Comparison of ENCODE assay signal across 9 cellular contexts in genomic region chr10:121596668-121597503, GRCh38. TPM values are rescaled to one million over a fixed set of nuclear protein-coding genes. Genes with fewer than 3 reads are reported as not detected.
DNase-seq lines count a peak whose midpoint lies in the region; ATAC-seq and TF ChIP-seq lines count a peak whose summit lies in the region.
"Had no signal": no experiment of that assay in that cellular context is flagged by ENCODE, and none has a peak within 500 bp of the region (broad histone marks: within the 10 kb centered on the region; RNA-seq: fewer than 3 reads in every experiment).

No MANE protein-coding gene starts in this region.

- TF ChIP-seq CTCF in astrocyte of the cerebellum (IDR thresholded peaks at IDR 0.05; ENCODE audit: low read depth, low read length, missing control alignments) (peak; percentile 39), PC-9 (conservative IDR thresholded peaks at IDR 0.05) (no peak)

- H3K4me1 ChIP-seq in PC-9 (replicated peaks; ENCODE audit: insufficient read depth) = no peaks in the 10 kb centered on the region

- H3K4me3 ChIP-seq in astrocyte of the cerebellum (ENCODE audit: low read depth, low read length) = peak overlapping the region; percentile 60
- H3K4me3 ChIP-seq in PC-9 = no peak overlapping the region

- H3K27ac Mint-ChIP-seq in stimulated activated effector memory CD8-positive, alpha-beta T cell treated with anti-CD3 and anti-CD28 coated beads, Interleukin-12 subunit alpha, Interleukin-12 subunit beta, amount 100 ng/mL, for 72 hours = no peak overlapping the region
- H3K27ac Mint-ChIP-seq: naive B cell had no signal

- no peaks in the 10 kb centered on the region for H3K9me2 ChIP-seq in PC-9 (ENCODE audit: insufficient read depth)

- H3K4me1 Mint-ChIP-seq in stimulated activated effector memory CD8-positive, alpha-beta T cell treated with anti-CD3 and anti-CD28 coated beads, Interleukin-12 subunit alpha, Interleukin-12 subunit beta, amount 100 ng/mL, for 72 hours = peaks cover 6% of the 10 kb centered on the region

- DNase-seq in NCI-H1105 treated with DMSO at 0.1 percent for 48 hours (lab: John Stamatoyannopoulos, UW) = peak; percentile 38
- no peak for DNase-seq in NCI-H1105 (lab: John Stamatoyannopoulos, UW)
- no peak for DNase-seq in astrocyte of the cerebellum (ENCODE audit: low read depth)
- peak; percentile 79 for DNase-seq in islet precursor cell
- DNase-seq in stimulated activated effector memory CD8-positive, alpha-beta T cell treated with anti-CD3 and anti-CD28 coated beads, Interleukin-12 subunit alpha, Interleukin-12 subunit beta, amount 100 ng/mL, for 72 hours (ENCODE audit: low spot score in 2 of 2) = no peak
- no peak for DNase-seq in activated CD8-positive, alpha-beta memory T cell treated with anti-CD3 and anti-CD28 coated beads, Interleukin-2, amount 50 U/mL, for 4 hours
- no peak for DNase-seq in PC-9
- DNase-seq: naive B cell had no signal

- no peaks in the 10 kb centered on the region for H4K20me1 ChIP-seq in PC-9 (ENCODE audit: insufficient read depth)

- peaks cover 38% of the 10 kb centered on the region for H3K27me3 ChIP-seq in PC-9 (ENCODE audit: insufficient read depth, low read depth)

- H3K36me3 Mint-ChIP-seq in stimulated activated effector memory CD8-positive, alpha-beta T cell treated with anti-CD3 and anti-CD28 coated beads, Interleukin-12 subunit alpha, Interleukin-12 subunit beta, amount 100 ng/mL, for 72 hours = no peaks in the 10 kb centered on the region

- no peaks in the 10 kb centered on the region for H3F3A ChIP-seq in PC-9 (ENCODE audit: insufficient read depth, low read depth)

- no peak overlapping the region for H3K4me2 ChIP-seq in PC-9

- in situ Hi-C loops in astrocyte of the cerebellum (cut with HindIII; ENCODE audit: low sequenced_read_pairs) = no loop called here

- no peaks in the 10 kb centered on the region for H3K9me3 Mint-ChIP-seq in stimulated activated effector memory CD8-positive, alpha-beta T cell treated with anti-CD3 and anti-CD28 coated beads, Interleukin-12 subunit alpha, Interleukin-12 subunit beta, amount 100 ng/mL, for 72 hours

- intact Hi-C loops in PC-9 (cut with micrococcal nuclease; ENCODE audit: unreplicated experiment) = no loop called here

- BruUV-seq in PC-9 (replicated peaks; lab: Mats Ljungman, UMichigan) = no TSS peak

- POLR2A ChIA-PET in PC-9 (lab: Charles Lee; ENCODE audit: unreplicated experiment) = no interaction called here

- H2AFZ ChIP-seq in PC-9 = no peak overlapping the region

- H3K4me3 Mint-ChIP-seq in stimulated activated effector memory CD8-positive, alpha-beta T cell treated with anti-CD3 and anti-CD28 coated beads, Interleukin-12 subunit alpha, Interleukin-12 subunit beta, amount 100 ng/mL, for 72 hours = peak overlapping the region; percentile 36

- no peak overlapping the region for H3K27ac ChIP-seq in PC-9

- no peaks in the 10 kb centered on the region for H3K9me3 ChIP-seq in PC-9 (ENCODE audit: insufficient read depth, low read depth)

- ATAC-seq in stimulated activated effector memory CD8-positive, alpha-beta T cell treated with anti-CD3 and anti-CD28 coated beads, Interleukin-12 subunit alpha, Interleukin-12 subunit beta, amount 100 ng/mL, for 72 hours = no peak
- ATAC-seq in HG02623 (IDR thresholded peaks at IDR 0.05; ENCODE audit: unreplicated experiment) = no peak

- CTCF ChIA-PET in PC-9 (lab: Charles Lee) = no interaction called here

- no peaks in the 10 kb centered on the region for H3K79me2 ChIP-seq in PC-9 (ENCODE audit: low read depth)

- no peaks in the 10 kb centered on the region for H3K36me3 ChIP-seq in PC-9 (ENCODE audit: low read depth)

RNA-seq across cellular contexts. Expression of gene FGFR2, which starts 1.4 kb away (rescaled TPM):
- total RNA-seq in PC-9 (2021) = not detected in 2 replicates

Comparison
In these comparisons a context has a peak if more than half of its experiments do, and no peak if none do; other contexts are left out.
1. DNase-seq: peak in NCI-H1105 treated with DMSO at 0.1 percent for 48 hours (single experiment) and islet precursor cell (single experiment); none in NCI-H1105 (single experiment), astrocyte of the cerebellum (single experiment), stimulated activated effector memory CD8-positive, alpha-beta T cell treated with anti-CD3 and anti-CD28 coated beads, Interleukin-12 subunit alpha, Interleukin-12 subunit beta, amount 100 ng/mL, for 72 hours (0 of 2), activated CD8-positive, alpha-beta memory T cell treated with anti-CD3 and anti-CD28 coated beads, Interleukin-2, amount 50 U/mL, for 4 hours (single experiment) and PC-9 (0 of 2).